In genomic region chr11:103378931-103379330, GRCh38 we compare ENCODE assay signal across 26 cellular contexts.
"Had no signal": no experiment of that assay in that cellular context is flagged by ENCODE, and none has a peak within 500 bp of the region (broad histone marks: within the 10 kb centered on the region; RNA-seq: fewer than 3 reads in every experiment).

No MANE protein-coding gene starts in this region.

- H3K4me3 ChIP-seq: body of pancreas, cardiac muscle cell, coronary artery, gastroesophageal sphincter, hepatocyte, neural progenitor cell, right atrium auricular region, stomach, thyroid gland, upper lobe of right lung had no signal

- H3K4me1 ChIP-seq: body of pancreas, gastroesophageal sphincter, neural progenitor cell, right atrium auricular region, stomach, thyroid gland, upper lobe of right lung had no signal

- H2AFZ ChIP-seq: hepatocyte, neural progenitor cell had no signal

- DNase-seq: activated CD4-positive, alpha-beta T cell treated with anti-CD3 and anti-CD28 coated beads for 4 hours; activated CD4-positive, alpha-beta T cell treated with anti-CD3 and anti-CD28 coated beads, Interleukin-2, amount 50 U/mL, for 4 hours; activated naive CD4-positive, alpha-beta T cell; activated T-cell treated with anti-CD3 and anti-CD28 coated beads for 4 hours; activated T-cell treated with anti-CD3 and anti-CD28 coated beads, Interleukin-2, amount 50 U/mL, for 72 hours; aorta; body of pancreas; cerebellar nuclear complex; effector memory CD8-positive, alpha-beta T cell; kidney; naive thymus-derived CD8-positive, alpha-beta T cell; stimulated activated CD4-positive, alpha-beta T cell treated with anti-CD3 and anti-CD28 coated beads, Interleukin-15, amount 100 ng/mL, for 24 hours; stimulated activated CD4-positive, alpha-beta T cell treated with anti-CD3 and anti-CD28 coated beads, Interleukin-2, amount 100 ng/mL, for 24 hours; stimulated activated naive B cell treated with anti-CD40 and anti-IgM and Interleukin-4, amounts not matched to agents 10 μg/mL and 1 μg/mL and 100 μg/mL, for 72 hours; stomach; T-helper 9 cell; thyroid gland; upper lobe of right lung had no signal

- H3K9ac ChIP-seq: neural progenitor cell had no signal

- H3K79me2 ChIP-seq: hepatocyte had no signal

- H3K36me3 ChIP-seq: cardiac muscle cell, gastroesophageal sphincter, neural progenitor cell, right atrium auricular region, thyroid gland, upper lobe of right lung had no signal

- H3K4me2 ChIP-seq: hepatocyte, neural progenitor cell had no signal

- H3K27ac ChIP-seq: body of pancreas, cardiac muscle cell, coronary artery, gastroesophageal sphincter, hepatocyte, neural progenitor cell, right atrium auricular region, stomach, thyroid gland, upper lobe of right lung, VCaP had no signal

- ATAC-seq: activated naive CD4-positive, alpha-beta T cell treated with anti-CD3 and anti-CD28 coated beads, Interleukin-2, amount 50 U/mL, for 72 hours; activated T-cell treated with anti-CD3 and anti-CD28 coated beads, Interleukin-2, amount 50 U/mL, for 72 hours; body of pancreas; effector memory CD8-positive, alpha-beta T cell; gastroesophageal sphincter; naive thymus-derived CD8-positive, alpha-beta T cell; stimulated activated naive B cell treated with anti-CD40 and anti-IgM and Interleukin-4, amounts not matched to agents 10 μg/mL and 1 μg/mL and 100 μg/mL, for 72 hours; upper lobe of right lung had no signal

- H3K9me3 ChIP-seq: thyroid gland, upper lobe of right lung had no signal

- H3K27me3 ChIP-seq: body of pancreas, cardiac muscle cell, gastroesophageal sphincter, hepatocyte, neural progenitor cell, right atrium auricular region, stomach, thyroid gland, upper lobe of right lung had no signal
